Comparison of ENCODE assay signal across 9 cellular contexts in genomic region chr4:153205757-153206156, GRCh38. TPM values are rescaled to one million over a fixed set of nuclear protein-coding genes. Genes with fewer than 3 reads are reported as not detected.
DNase-seq lines count a peak whose midpoint lies in the region; ATAC-seq and TF ChIP-seq lines count a peak whose summit lies in the region.
"Had no signal": no experiment of that assay in that cellular context is flagged by ENCODE, and none has a peak within 500 bp of the region (broad histone marks: within the 10 kb centered on the region; RNA-seq: fewer than 3 reads in every experiment).

No MANE protein-coding gene starts in this region.

- H3K27me3 Mint-ChIP-seq in naive thymus-derived CD8-positive, alpha-beta T cell: peaks cover 0 to 4% (median 0%) of the 10 kb centered on the region in 5 donors
- peaks cover 11 to 22% of the 10 kb centered on the region in 2 donors for H3K27me3 Mint-ChIP-seq in effector memory CD8-positive, alpha-beta T cell

- peaks cover 6 to 18% (median 15%) of the 10 kb centered on the region in 4 donors for H3K4me1 Mint-ChIP-seq in naive thymus-derived CD8-positive, alpha-beta T cell
- H3K4me1 Mint-ChIP-seq in effector memory CD8-positive, alpha-beta T cell (ENCODE audit: low read depth in 2 of 2): peaks cover 5 to 23% of the 10 kb centered on the region in 2 donors

- POLR2A ChIA-PET in RWPE1 (lab: Yijun Ruan, JAX; ENCODE audit: low non-redundant PET): no interaction called here
- POLR2A ChIA-PET in naive thymus-derived CD8-positive, alpha-beta T cell (lab: Charles Lee): no interaction called here

- H3K9me3 Mint-ChIP-seq in naive thymus-derived CD8-positive, alpha-beta T cell: no peaks in the 10 kb centered on the region
- no peaks in the 10 kb centered on the region for H3K9me3 Mint-ChIP-seq in effector memory CD8-positive, alpha-beta T cell

- DNase-seq in DMS53 (lab: John Stamatoyannopoulos, UW) (peak; percentile 73), RWPE1 (ENCODE audit: low spot score) (peak; percentile 62), caudate nucleus (lab: John Stamatoyannopoulos, UW) (no peak), NCI-H345 treated with DMSO at 0.1 percent for 48 hours (lab: John Stamatoyannopoulos, UW; ENCODE audit: unreplicated experiment) (no peak), GOT3 (lab: John Stamatoyannopoulos, UW) (no peak)
- DNase-seq in naive thymus-derived CD8-positive, alpha-beta T cell: no peak
- DNase-seq in effector memory CD8-positive, alpha-beta T cell: no peak
- DNase-seq: DMS79 treated with DMSO at 0.1 percent for 48 hours had no signal

- no peak for ATAC-seq in naive thymus-derived CD8-positive, alpha-beta T cell
- no peak for ATAC-seq in effector memory CD8-positive, alpha-beta T cell (replicated peaks)
- no peak for ATAC-seq in GM21576 (IDR thresholded peaks at IDR 0.05; ENCODE audit: unreplicated experiment)

- H3K4me3 Mint-ChIP-seq in naive thymus-derived CD8-positive, alpha-beta T cell: peak overlapping the region in 9 of 10 donors; percentile 34 to 64 (median 47)
- H3K4me3 Mint-ChIP-seq in effector memory CD8-positive, alpha-beta T cell: peak overlapping the region in 1 of 2 donors; percentile 65

- no peaks in the 10 kb centered on the region for H3K36me3 Mint-ChIP-seq in naive thymus-derived CD8-positive, alpha-beta T cell
- H3K36me3 Mint-ChIP-seq in effector memory CD8-positive, alpha-beta T cell (ENCODE audit: insufficient read depth): no peaks in the 10 kb centered on the region

- H3K27ac Mint-ChIP-seq in naive thymus-derived CD8-positive, alpha-beta T cell: peak overlapping the region in 2 of 10 donors; percentile 41 to 53
- H3K27ac Mint-ChIP-seq in effector memory CD8-positive, alpha-beta T cell: peak overlapping the region in 1 of 2 donors; percentile 67

- TF ChIP-seq CTCF in RWPE1 (conservative IDR thresholded peaks at IDR 0.05; ENCODE audit: low read depth): no peak

- H3K27ac ChIP-seq in RWPE1 (no peak overlapping the region), caudate nucleus (ENCODE audit: low read depth, low read length) (peak overlapping the region; percentile 96)

- CTCF ChIA-PET in RWPE1 (lab: Yijun Ruan, JAX): interaction anchor here (0.6 kb wide), 1 partner anchor 46 kb away, joined by 6 read pairs; no protein-coding TSS in a partner anchor

RNA-seq across cellular contexts. Expression of gene TRIM2, which starts 1.5 kb away (rescaled TPM):
- total RNA-seq in naive thymus-derived CD8-positive, alpha-beta T cell: 1 to 10 TPM; 1.1 to 1.8 TPM
- polyA plus RNA-seq in naive thymus-derived CD8-positive, alpha-beta T cell: 1 to 10 TPM in 2 of 3 donors, under 1 TPM in 1; 0.71 to 1.7 (median 1.2) TPM

Comparison
In these comparisons a context has a peak if more than half of its experiments do, and no peak if none do; other contexts are left out.
1. DNase-seq: peak in DMS53 (single experiment) and RWPE1 (single experiment); none in caudate nucleus (0 of 61), naive thymus-derived CD8-positive, alpha-beta T cell (0 of 10), effector memory CD8-positive, alpha-beta T cell (0 of 3), NCI-H345 treated with DMSO at 0.1 percent for 48 hours (single experiment) and GOT3 (single experiment).